ENCODE assay signal across 20 cellular contexts in genomic region chr12:80189241-80189640, GRCh38.
DNase-seq lines count a peak whose midpoint lies in the region; ATAC-seq and TF ChIP-seq lines count a peak whose summit lies in the region.
"Had no signal": no experiment of that assay in that cellular context is flagged by ENCODE, and none has a peak within 500 bp of the region (broad histone marks: within the 10 kb centered on the region; RNA-seq: fewer than 3 reads in every experiment).

No MANE protein-coding gene starts in this region.

- no peak for ATAC-seq in GM18520 (IDR thresholded peaks at IDR 0.05; ENCODE audit: unreplicated experiment)
- ATAC-seq: activated CD8-positive, alpha-beta memory T cell treated with anti-CD3 and anti-CD28 coated beads, Interleukin-2, amount 10 ng/mL, durations not matched to agents 7 days and 5 days; body of pancreas; gastroesophageal sphincter; lower lobe of right lung; right lobe of liver had no signal

- TF ChIP-seq CTCF in WI38 (IDR thresholded peaks at IDR 0.05; ENCODE audit: low read depth, low read length) (no peak), fibroblast of the aortic adventitia (IDR thresholded peaks at IDR 0.05; ENCODE audit: insufficient read depth, low read length) (no peak)

- peak overlapping the region; percentile 11; the same call in 1 of the 2 replicates for H3K4me3 ChIP-seq in WI38 (ENCODE audit: low read depth, low read length)
- no peak overlapping the region for H3K4me3 ChIP-seq in fibroblast of the aortic adventitia (ENCODE audit: low read depth, low read length)
- H3K4me3 ChIP-seq: body of pancreas, gastroesophageal sphincter, K562, lower lobe of right lung, right lobe of liver, tibial artery had no signal

- peak; percentile 53 for DNase-seq in GM03348 (ENCODE audit: low spot score)
- DNase-seq in fibroblast of the aortic adventitia (ENCODE audit: low read depth), result peak; percentile 93
- peak; percentile 91 for DNase-seq in stromal cell of bone marrow (ENCODE audit: low read depth)
- no peak for DNase-seq in 8988T
- no peak for DNase-seq in cortex of kidney (lab: John Stamatoyannopoulos, UW)
- DNase-seq: activated CD8-positive, alpha-beta memory T cell treated with anti-CD3 and anti-CD28 coated beads, Interleukin-2, amount 10 ng/mL, durations not matched to agents 7 days and 5 days; activated effector memory CD4-positive, alpha-beta T cell treated with Interleukin-2 at 50 U/mL for 16 hours; body of pancreas; Caco-2; effector CD4-positive, alpha-beta T cell; GF-D8; lower lobe of right lung; NCI-H1105; right lobe of liver; stimulated activated CD4-positive, alpha-beta T cell treated with anti-CD3 and anti-CD28 coated beads, Interleukin-4, amount 100 ng/mL, for 24 hours; tibial artery had no signal

Comparison
In these comparisons a context has a peak if more than half of its experiments do, and no peak if none do; other contexts are left out.
1. DNase-seq: peak in GM03348 (single experiment), fibroblast of the aortic adventitia (single experiment) and stromal cell of bone marrow (single experiment); none in 8988T (single experiment) and cortex of kidney (single experiment).